Comparison of ENCODE assay signal across 20 cellular contexts in genomic region chr4:99179626-99180025, GRCh38. TPM values are rescaled to one million over a fixed set of nuclear protein-coding genes. Genes with fewer than 3 reads are reported as not detected.
"Had no signal": no experiment of that assay in that cellular context is flagged by ENCODE, and none has a peak within 500 bp of the region (broad histone marks: within the 10 kb centered on the region; RNA-seq: fewer than 3 reads in every experiment).

No MANE protein-coding gene starts in this region.

- H3K4me1 Mint-ChIP-seq: activated CD4-positive, alpha-beta memory T cell treated with anti-CD3 and anti-CD28 coated beads, Interleukin-2, amount 10 ng/mL, durations not matched to agents 7 days and 5 days; naive thymus-derived CD8-positive, alpha-beta T cell; WTC11 had no signal

- H3K4me3 Mint-ChIP-seq: activated CD4-positive, alpha-beta memory T cell treated with anti-CD3 and anti-CD28 coated beads, Interleukin-2, amount 10 ng/mL, durations not matched to agents 7 days and 5 days; activated naive CD8-positive, alpha-beta T cell; naive thymus-derived CD8-positive, alpha-beta T cell; WTC11 had no signal

- H3K36me3 ChIP-seq: brain microvascular endothelial cell, neutrophil had no signal

- H3K27me3 Mint-ChIP-seq: activated CD4-positive, alpha-beta memory T cell treated with anti-CD3 and anti-CD28 coated beads, Interleukin-2, amount 10 ng/mL, durations not matched to agents 7 days and 5 days; activated naive CD8-positive, alpha-beta T cell had no signal

- DNase-seq: activated CD4-positive, alpha-beta memory T cell treated with anti-CD3 and anti-CD28 coated beads, Interleukin-2, amount 10 ng/mL, durations not matched to agents 7 days and 5 days; activated CD4-positive, alpha-beta T cell treated with anti-CD3 and anti-CD28 coated beads for 4 hours; activated gamma-delta T cell treated with Interleukin-2 at 50 U/mL for 16 hours; amniotic stem cell; effector CD8-positive, alpha-beta T cell; head of caudate nucleus; naive thymus-derived CD8-positive, alpha-beta T cell; retina; stimulated activated CD4-positive, alpha-beta T cell treated with anti-CD3 and anti-CD28 coated beads, Interleukin-15, amount 100 ng/mL, for 24 hours; stimulated activated CD4-positive, alpha-beta T cell treated with anti-CD3 and anti-CD28 coated beads, Interleukin-4, amount 100 ng/mL, for 1 hour; stimulated activated naive CD4-positive, alpha-beta T cell; T-helper 2 cell had no signal

- FAIRE-seq: frontal cortex had no signal

- ATAC-seq: naive thymus-derived CD8-positive, alpha-beta T cell; WTC11 had no signal

- H3K4me3 ChIP-seq: skin epidermis, tibial nerve had no signal

- H3K9me3 ChIP-seq: neutrophil had no signal

- H3K27me3 ChIP-seq: brain microvascular endothelial cell, neutrophil, tibial nerve had no signal

- H3K27ac Mint-ChIP-seq: activated CD4-positive, alpha-beta memory T cell treated with anti-CD3 and anti-CD28 coated beads, Interleukin-2, amount 10 ng/mL, durations not matched to agents 7 days and 5 days; activated naive CD8-positive, alpha-beta T cell; naive thymus-derived CD8-positive, alpha-beta T cell; WTC11 had no signal

- H3K27ac ChIP-seq: brain microvascular endothelial cell, neutrophil, tibial nerve had no signal

RNA-seq across cellular contexts. Expression of gene ADH4, which starts 35.5 kb away (rescaled TPM):
- total RNA-seq: activated CD4-positive, alpha-beta memory T cell treated with anti-CD3 and anti-CD28 coated beads, Interleukin-2, amount 10 ng/mL, durations not matched to agents 7 days and 5 days; frontal cortex; naive thymus-derived CD8-positive, alpha-beta T cell had no signal
- polyA plus RNA-seq: naive thymus-derived CD8-positive, alpha-beta T cell had no signal

RNA-seq across cellular contexts. Expression of gene ADH6, which starts 39.4 kb away (rescaled TPM):
- total RNA-seq: activated CD4-positive, alpha-beta memory T cell treated with anti-CD3 and anti-CD28 coated beads, Interleukin-2, amount 10 ng/mL, durations not matched to agents 7 days and 5 days; frontal cortex; naive thymus-derived CD8-positive, alpha-beta T cell; subcutaneous adipose tissue; tibial nerve had no signal
- polyA plus RNA-seq: naive thymus-derived CD8-positive, alpha-beta T cell had no signal
